In genomic region chr3:13878711-13879101, GRCh38 we compare ENCODE assay signal across 12 cellular contexts. TPM values are rescaled to one million over a fixed set of nuclear protein-coding genes. Genes with fewer than 3 reads are reported as not detected.
DNase-seq lines count a peak whose midpoint lies in the region; ATAC-seq, FAIRE-seq and TF ChIP-seq lines count a peak whose summit lies in the region.
"Had no signal": no experiment of that assay in that cellular context is flagged by ENCODE, and none has a peak within 500 bp of the region (broad histone marks: within the 10 kb centered on the region; RNA-seq: fewer than 3 reads in every experiment).

No MANE protein-coding gene starts in this region.

- no peaks in the 10 kb centered on the region for H3K79me2 ChIP-seq in HepG2 (ENCODE audit: insufficient read depth, low read length)

- TF ChIP-seq EP300 in HepG2 (IDR thresholded peaks at IDR 0.05; ENCODE audit: low read depth in 2 of 2, low read length in 2 of 2) = no peak
- TF ChIP-seq EP300 in HepG2 (CRISPR knock-in tag; IDR thresholded peaks at IDR 0.05; ENCODE audit: borderline replicate concordance) = no peak

- in situ Hi-C loops in HepG2 (cut with HindIII; ENCODE audit: extremely low pct_ligation_motif_present, low pct_unique_long_range_greater_than_20kb) = no loop called here

- POLR2A ChIA-PET in HepG2 (lab: Yijun Ruan, JAX) = no interaction called here

- H2AFZ ChIP-seq in HepG2 (ENCODE audit: low read length) = no peak overlapping the region

- TF ChIP-seq POLR2A in heart left ventricle (IDR thresholded peaks at IDR 0.05) = no peak
- no peak for TF ChIP-seq POLR2A in HepG2 (IDR thresholded peaks at IDR 0.05; ENCODE audit: insufficient read depth in 1 of 2, low read depth in 2 of 2, low read length in 2 of 2)

- WGBS in heart left ventricle, 4 donors = 0 to 3% (median 1%) methylated on average over 7 to 25 of the region's 25 CpGs
- WGBS in HepG2 (ENCODE audit: low lambda C conversion rate) = 5% methylated on average over 4 of the region's 25 CpGs

- DNase-seq in heart left ventricle = no peak
- no peak for DNase-seq in right atrium auricular region (ENCODE audit: low spot score)
- DNase-seq in ascending aorta (ENCODE audit: low spot score in 2 of 2) = no peak
- DNase-seq in HepG2 (ENCODE audit: low spot score) = no peak
- no peak for DNase-seq in thoracic aorta (ENCODE audit: low spot score)
- no peak for DNase-seq in Kasumi-1 (lab: John Stamatoyannopoulos, UW)
- no peak for DNase-seq in GM19240 (ENCODE audit: insufficient read length, low spot score)
- DNase-seq: NCI-H2029 had no signal

- H3K27ac ChIP-seq in heart left ventricle (no peak overlapping the region), right atrium auricular region (no peak overlapping the region), ascending aorta (no peak overlapping the region), HepG2 (ENCODE audit: extremely low read length, insufficient read depth, low read length) (no peak overlapping the region), thoracic aorta (no peak overlapping the region)

- FAIRE-seq in HepG2 (lab: Jason Lieb, UNC) = no peak
- FAIRE-seq: colon, TTC549 had no signal

- H4K20me1 ChIP-seq in HepG2 (ENCODE audit: insufficient read depth, low read length) = no peaks in the 10 kb centered on the region; the same call in 1 of the 2 replicates

- no peaks in the 10 kb centered on the region for H3K36me3 ChIP-seq in heart left ventricle
- no peaks in the 10 kb centered on the region for H3K36me3 ChIP-seq in right atrium auricular region
- no peaks in the 10 kb centered on the region for H3K36me3 ChIP-seq in ascending aorta
- H3K36me3 ChIP-seq in HepG2 (replicated peaks in 1 of 2; ENCODE audit: control insufficient read depth in 1 of 2, insufficient read depth in 2 of 2, low read length in 2 of 2) = no peaks in the 10 kb centered on the region
- H3K36me3 ChIP-seq in thoracic aorta = no peaks in the 10 kb centered on the region

- H3K9me3 ChIP-seq in heart left ventricle (peaks cover 0 to 6% (median 0%) of the 10 kb centered on the region in 12 donors), right atrium auricular region (peaks cover 0 to 6% of the 10 kb centered on the region in 2 donors), ascending aorta (no peaks in the 10 kb centered on the region), HepG2 (ENCODE audit: low read length) (no peaks in the 10 kb centered on the region), thoracic aorta (no peaks in the 10 kb centered on the region)

- TF ChIP-seq RAD21 in HepG2 (CRISPR knock-in tag; IDR thresholded peaks at IDR 0.05) = no peak

- intact Hi-C loops in heart left ventricle (cut with DNase I) = no loop called here
- intact Hi-C loops in ascending aorta (cut with DNase I) = no loop called here
- intact Hi-C loops in HepG2 (cut with micrococcal nuclease; ENCODE audit: unreplicated experiment) = no loop called here

- ATAC-seq in heart left ventricle = peak in 1 of 4 donors; percentile 6
- ATAC-seq in HepG2 = peak; percentile 31
- no peak for ATAC-seq in thoracic aorta (ENCODE audit: insufficient number of reproducible peaks, low FRiP score, low read depth)
- no peak for ATAC-seq in HG02798 (IDR thresholded peaks at IDR 0.05; ENCODE audit: poor library complexity, unreplicated experiment)

- no TSS peak for BruUV-seq in HepG2 (replicated peaks; lab: Mats Ljungman, UMichigan)

- H3K4me1 ChIP-seq in heart left ventricle = peaks cover 0 to 31% (median 19%) of the 10 kb centered on the region in 12 donors
- peaks cover 0 to 31% of the 10 kb centered on the region in 2 donors for H3K4me1 ChIP-seq in right atrium auricular region
- peaks cover 5 to 10% of the 10 kb centered on the region in 2 donors for H3K4me1 ChIP-seq in ascending aorta
- no peaks in the 10 kb centered on the region for H3K4me1 ChIP-seq in HepG2 (ENCODE audit: insufficient read depth, low read length)
- peaks cover 4 to 29% of the 10 kb centered on the region in 2 donors for H3K4me1 ChIP-seq in thoracic aorta (ENCODE audit: control insufficient read depth in 1 of 2, low read depth in 2 of 2)

- TF ChIP-seq CTCF in heart left ventricle (IDR thresholded peaks at IDR 0.05) (no peak), right atrium auricular region (IDR thresholded peaks at IDR 0.05) (no peak), ascending aorta (IDR thresholded peaks at IDR 0.05) (no peak), HepG2 (CRISPR knock-in tag; IDR thresholded peaks at IDR 0.05) (no peak), thoracic aorta (IDR thresholded peaks at IDR 0.05) (no peak)

- H3K4me3 ChIP-seq in heart left ventricle = peak overlapping the region in 8 of 12 donors; percentile 8 to 43 (median 20)
- peak overlapping the region in 1 of 2 donors; percentile 26 for H3K4me3 ChIP-seq in right atrium auricular region
- H3K4me3 ChIP-seq in ascending aorta = peak overlapping the region; percentile 31 to 47
- H3K4me3 ChIP-seq in HepG2 (replicated peaks in 1 of 3; ENCODE audit: insufficient read depth in 1 of 3, low read depth in 2 of 3, low read length in 3 of 3) = no peak overlapping the region
- peak overlapping the region; percentile 63 for H3K4me3 ChIP-seq in thoracic aorta

- H3K9ac ChIP-seq in HepG2 (ENCODE audit: insufficient read depth, low read depth, low read length) = no peak overlapping the region

- CTCF ChIA-PET in HepG2 (lab: Yijun Ruan, JAX; ENCODE audit: low intra/inter-chr PET ratio, low total read pairs) = no interaction called here

- no peak overlapping the region for H3K4me2 ChIP-seq in HepG2 (ENCODE audit: low read depth, low read length)

- H3K27me3 ChIP-seq in heart left ventricle = peaks cover 26 to 100% (median 67%) of the 10 kb centered on the region in 9 donors
- H3K27me3 ChIP-seq in right atrium auricular region = peaks cover 0 to 24% of the 10 kb centered on the region in 2 donors
- H3K27me3 ChIP-seq in ascending aorta = peaks cover 11% of the 10 kb centered on the region
- peaks cover 8 to 71% of the 10 kb centered on the region in 2 experiments; a peak in 4 of 5 replicates for H3K27me3 ChIP-seq in HepG2 (ENCODE audit: control insufficient read depth in 1 of 2, insufficient read depth in 2 of 2, low read length in 2 of 2)
- no peaks in the 10 kb centered on the region for H3K27me3 ChIP-seq in thoracic aorta (replicated peaks; ENCODE audit: insufficient read depth)

TF ChIP-seq in HepG2, 621 proteins besides CTCF, POLR2A, EP300 and RAD21:
- no peak for TF ChIP-seq MLLT10 (CRISPR knock-in tag; IDR thresholded peaks at IDR 0.05)
- TF ChIP-seq PRMT3 (CRISPR knock-in tag; IDR thresholded peaks at IDR 0.05; ENCODE audit: borderline replicate concordance, low read depth) = no peak
- no peak for TF ChIP-seq ELK4 (CRISPR knock-in tag; IDR thresholded peaks at IDR 0.05; ENCODE audit: borderline replicate concordance)
- no peak for TF ChIP-seq ZNF33B (CRISPR knock-in tag; IDR thresholded peaks at IDR 0.05)
- TF ChIP-seq HMGA1 (CRISPR knock-in tag; conservative IDR thresholded peaks at IDR 0.05) = no peak
- no peak for TF ChIP-seq ZSCAN31 (CRISPR knock-in tag; IDR thresholded peaks at IDR 0.05; ENCODE audit: low read depth)
- no peak for TF ChIP-seq BHLHE40 (IDR thresholded peaks at IDR 0.05; ENCODE audit: low read length)
- TF ChIP-seq ELF1 (CRISPR knock-in tag; IDR thresholded peaks at IDR 0.05) = no peak
- TF ChIP-seq, protein P1, sequence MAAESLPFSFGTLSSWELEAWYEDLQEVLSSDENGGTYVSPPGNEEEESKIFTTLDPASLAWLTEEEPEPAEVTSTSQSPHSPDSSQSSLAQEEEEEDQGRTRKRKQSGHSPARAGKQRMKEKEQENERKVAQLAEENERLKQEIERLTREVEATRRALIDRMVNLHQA (CRISPR knock-in tag; IDR thresholded peaks at IDR 0.05) = no peak

RNA-seq across cellular contexts. Expression of gene WNT7A, which starts 1.2 kb away (rescaled TPM):
- not detected for total RNA-seq in heart left ventricle
- not detected for polyA plus RNA-seq in heart left ventricle
- not detected for total RNA-seq in right atrium auricular region
- not detected for total RNA-seq in ascending aorta
- total RNA-seq in HepG2 (2016; rRNA removed; fragmentation: Illumina TruSeq; extraction: Trizol) = not detected in 2 replicates
- total RNA-seq in HepG2 (2016; cell fraction: cytosol; rRNA removed; fragmentation: Illumina TruSeq; extraction: Trizol; ENCODE audit: low read depth) = not detected in 2 replicates
- not detected in 2 replicates for total RNA-seq in HepG2 (2016; cell fraction: insoluble cytoplasmic fraction; rRNA removed; fragmentation: Illumina TruSeq; extraction: Trizol)
- total RNA-seq in HepG2 (2016; cell fraction: membrane; rRNA removed; fragmentation: Illumina TruSeq; extraction: Trizol) = not detected in 2 replicates
- total RNA-seq in HepG2 (2016; cell fraction: nucleus; rRNA removed; fragmentation: Illumina TruSeq; extraction: Trizol) = not detected in 2 replicates
- polyA plus RNA-seq in HepG2 (2011; rRNA removed) = not detected in 2 replicates
- not detected in 2 replicates for polyA plus RNA-seq in HepG2 (2011; cell fraction: cytosol; rRNA removed)
- not detected in 2 replicates for polyA plus RNA-seq in HepG2 (2011; cell fraction: nucleus; rRNA removed)
- polyA plus RNA-seq in HepG2 (2012) = not detected in 2 replicates
- not detected in 2 replicates for polyA plus RNA-seq in HepG2 (2016; cell fraction: cytosol; fragmentation: Illumina TruSeq; extraction: Trizol; ENCODE audit: low read depth)
- not detected in 2 replicates for polyA plus RNA-seq in HepG2 (2016; cell fraction: insoluble cytoplasmic fraction; fragmentation: Illumina TruSeq; extraction: Trizol; ENCODE audit: low read depth)
- not detected in 2 replicates for polyA plus RNA-seq in HepG2 (2016; cell fraction: membrane; fragmentation: Illumina TruSeq; extraction: Trizol; ENCODE audit: low read depth)
- polyA plus RNA-seq in HepG2 (2016; cell fraction: nucleus; fragmentation: Illumina TruSeq; extraction: Trizol; ENCODE audit: insufficient read depth, low read depth) = not detected in 2 replicates
- 0.10 TPM in 1 of 2 replicates, not detected in the other for polyA minus RNA-seq in HepG2 (2011; rRNA and poly(A)+ RNA removed; ENCODE audit: low replicate concordance)
- not detected in 2 replicates for polyA minus RNA-seq in HepG2 (2011; cell fraction: cytosol; rRNA and poly(A)+ RNA removed)
- polyA minus RNA-seq in HepG2 (2011; cell fraction: nucleus; rRNA and poly(A)+ RNA removed) = not detected in 2 replicates
- not detected for total RNA-seq in thoracic aorta
- total RNA-seq: myocyte had no signal

Comparison
In these comparisons a context has a peak if more than half of its experiments do, and no peak if none do; other contexts are left out.
1. H3K4me3 ChIP-seq: peak in heart left ventricle (8 of 12), ascending aorta (2 of 2) and thoracic aorta (single experiment); none in HepG2 (0 of 3).